ENCODE assay signal across 13 cellular contexts in genomic region chr14:31027847-31028246, GRCh38. TPM values are rescaled to one million over a fixed set of nuclear protein-coding genes. Genes with fewer than 3 reads are reported as not detected.
DNase-seq lines count a peak whose midpoint lies in the region; TF ChIP-seq lines count a peak whose summit lies in the region.
"Had no signal": no experiment of that assay in that cellular context is flagged by ENCODE, and none has a peak within 500 bp of the region (broad histone marks: within the 10 kb centered on the region; RNA-seq: fewer than 3 reads in every experiment).

No MANE protein-coding gene starts in this region.

- H3K27me3 ChIP-seq in Caco-2 (replicated peaks; ENCODE audit: control insufficient read depth, insufficient read depth, low read length), result no peaks in the 10 kb centered on the region
- no peaks in the 10 kb centered on the region for H3K27me3 ChIP-seq in MM.1S (replicated peaks; ENCODE audit: insufficient read depth, low read length)
- no peaks in the 10 kb centered on the region for H3K27me3 ChIP-seq in duodenal mucosa (ENCODE audit: control insufficient read depth in 1 of 2, insufficient read depth in 2 of 2, low read length in 2 of 2)
- no peaks in the 10 kb centered on the region for H3K27me3 ChIP-seq in muscle layer of duodenum (ENCODE audit: low read depth, low read length)

- no peaks in the 10 kb centered on the region for H3K9me3 ChIP-seq in Caco-2
- no peaks in the 10 kb centered on the region for H3K9me3 ChIP-seq in MM.1S (replicated peaks; ENCODE audit: insufficient read depth, low read length)
- no peaks in the 10 kb centered on the region for H3K9me3 ChIP-seq in duodenal mucosa (ENCODE audit: control insufficient read depth in 1 of 2, low read length in 2 of 2)
- no peaks in the 10 kb centered on the region for H3K9me3 ChIP-seq in muscle layer of duodenum (ENCODE audit: control insufficient read depth in 1 of 2, low read length in 2 of 2)

- peak overlapping the region; percentile 32; the same call in 1 of the 2 replicates for H3K4me2 ChIP-seq in MM.1S (ENCODE audit: low read depth, low read length)

- H3K4me1 Mint-ChIP-seq in Caco-2 (ENCODE audit: low read depth, unreplicated experiment) (peaks cover 28% of the 10 kb centered on the region), glutamatergic neuron (ENCODE audit: low read depth, unreplicated experiment) (peaks cover 12% of the 10 kb centered on the region), type B pancreatic cell (ENCODE audit: unreplicated experiment) (peaks cover 30% of the 10 kb centered on the region)

- no peak for DNase-seq in Caco-2
- no peak for DNase-seq in MM.1S
- DNase-seq in stimulated activated CD8-positive, alpha-beta memory T cell treated with anti-CD3 and anti-CD28 coated beads, Interleukin-4, amount 100 ng/mL, for 48 hours, result no peak
- DNase-seq in H4 (ENCODE audit: low spot score), result no peak
- DNase-seq in glutamatergic neuron, result no peak
- DNase-seq in type B pancreatic cell (ENCODE audit: extremely low spot score, unreplicated experiment), result no peak
- DNase-seq: activated CD8-positive, alpha-beta T cell treated with anti-CD3 and anti-CD28 coated beads for 36 hours; activated effector memory CD4-positive, alpha-beta T cell treated with anti-CD3 and anti-CD28 coated beads, Interleukin-2, amount 50 U/mL, for 16 hours; stimulated activated CD4-positive, alpha-beta T cell treated with anti-CD3 and anti-CD28 coated beads, Interleukin-4, amount 100 ng/mL, for 4 hours; T-helper 2 cell had no signal

- H3K36me3 Mint-ChIP-seq in Caco-2 (ENCODE audit: insufficient read depth, unreplicated experiment) (peaks cover 14% of the 10 kb centered on the region), glutamatergic neuron (ENCODE audit: unreplicated experiment) (no peaks in the 10 kb centered on the region), type B pancreatic cell (peaks cover 3% of the 10 kb centered on the region)

- H2AFZ ChIP-seq in MM.1S (ENCODE audit: low read length), result no peak overlapping the region

- no TSS peak for BruUV-seq in Caco-2 (replicated peaks; lab: Mats Ljungman, UMichigan)

- TF ChIP-seq CTCF in Caco-2 (IDR thresholded peaks at IDR 0.05; ENCODE audit: insufficient read depth in 1 of 2, low read depth in 1 of 2, low read length in 1 of 2, severe bottlenecking in 1 of 2, unreplicated experiment in 1 of 2) (no peak), MM.1S (IDR thresholded peaks at IDR 0.05; ENCODE audit: low read length) (no peak), glutamatergic neuron (IDR thresholded peaks at IDR 0.05; ENCODE audit: partially characterized antibody, unreplicated experiment) (no peak), type B pancreatic cell (conservative IDR thresholded peaks at IDR 0.05) (no peak)

- POLR2A ChIA-PET in Caco-2 (lab: Charles Lee), result no interaction called here

- H3K27ac Mint-ChIP-seq in Caco-2 (ENCODE audit: unreplicated experiment), result no peak overlapping the region
- no peak overlapping the region for H3K27ac Mint-ChIP-seq in glutamatergic neuron (ENCODE audit: unreplicated experiment)
- no peak overlapping the region for H3K27ac Mint-ChIP-seq in type B pancreatic cell

- intact Hi-C loops in Caco-2 (cut with micrococcal nuclease; ENCODE audit: unreplicated experiment), result loop anchor here (2.0 kb wide), 1 partner anchor 47 kb away; no protein-coding TSS in a partner anchor

- no peak overlapping the region for H3K27ac ChIP-seq in MM.1S (ENCODE audit: low read length)
- H3K27ac ChIP-seq in duodenal mucosa (ENCODE audit: low read depth, low read length), result no peak overlapping the region
- H3K27ac ChIP-seq in muscle layer of duodenum (ENCODE audit: low read length), result no peak overlapping the region

- peaks cover 12% of the 10 kb centered on the region for H3F3A ChIP-seq in MM.1S (ENCODE audit: insufficient read depth, low read length)

- CTCF ChIA-PET in Caco-2 (lab: Charles Lee), result no interaction called here

- H3K36me3 ChIP-seq in Caco-2 (ENCODE audit: control insufficient read depth, insufficient read depth, low read length) (no peaks in the 10 kb centered on the region; the same call in 1 of the 2 replicates), MM.1S (replicated peaks; ENCODE audit: insufficient read depth, low read length) (no peaks in the 10 kb centered on the region), duodenal mucosa (ENCODE audit: control insufficient read depth in 1 of 2, insufficient read depth in 2 of 2, low read length in 2 of 2) (no peaks in the 10 kb centered on the region), muscle layer of duodenum (ENCODE audit: control insufficient read depth in 1 of 2, insufficient read depth in 2 of 2, low read length in 2 of 2) (peaks cover 0 to 10% of the 10 kb centered on the region in 2 donors)

- no peaks in the 10 kb centered on the region for H3K9me3 Mint-ChIP-seq in Caco-2 (ENCODE audit: unreplicated experiment)
- peaks cover 12% of the 10 kb centered on the region for H3K9me3 Mint-ChIP-seq in glutamatergic neuron (ENCODE audit: unreplicated experiment)
- H3K9me3 Mint-ChIP-seq in type B pancreatic cell, result no peaks in the 10 kb centered on the region
- H3K9me3 Mint-ChIP-seq: activated CD8-positive, alpha-beta T cell treated with anti-CD3 and anti-CD28 coated beads for 36 hours; CD14-positive monocyte had no signal

- H3K4me1 ChIP-seq in Caco-2, result peaks cover 23% of the 10 kb centered on the region
- 0 out of 2 replicates have a peak, but pooled peaks cover 6% of the 10 kb centered on the region for H3K4me1 ChIP-seq in MM.1S (ENCODE audit: low read length)
- peaks cover 10 to 17% of the 10 kb centered on the region in 2 donors for H3K4me1 ChIP-seq in duodenal mucosa (ENCODE audit: control insufficient read depth in 1 of 2, insufficient read depth in 2 of 2, low read length in 2 of 2)
- H3K4me1 ChIP-seq in muscle layer of duodenum (ENCODE audit: control insufficient read depth in 1 of 2, insufficient read depth in 2 of 2, low read length in 2 of 2), result peaks cover 8 to 24% of the 10 kb centered on the region in 2 donors

- H3K4me3 Mint-ChIP-seq in Caco-2 (ENCODE audit: unreplicated experiment), result peak overlapping the region; percentile 100
- no peak overlapping the region for H3K4me3 Mint-ChIP-seq in glutamatergic neuron (ENCODE audit: unreplicated experiment)
- H3K4me3 Mint-ChIP-seq in type B pancreatic cell, result no peak overlapping the region

- no peaks in the 10 kb centered on the region for H4K20me1 ChIP-seq in MM.1S (ENCODE audit: insufficient read depth, low read length)

- peak overlapping the region; percentile 88 for H3K4me3 ChIP-seq in Caco-2 (ENCODE audit: low read depth, low read length)
- H3K4me3 ChIP-seq in MM.1S (ENCODE audit: low read length), result peak overlapping the region; percentile 80
- H3K4me3 ChIP-seq in duodenal mucosa (ENCODE audit: low read depth in 1 of 2, low read length in 2 of 2), result peak overlapping the region; percentile 95 to 96
- H3K4me3 ChIP-seq in muscle layer of duodenum (ENCODE audit: low read depth in 1 of 2, low read length in 2 of 2), result peak overlapping the region; percentile 89 to 97

- no peaks in the 10 kb centered on the region for H3K9me2 ChIP-seq in MM.1S (replicated peaks; ENCODE audit: insufficient read depth, low read length)

- H3K27me3 Mint-ChIP-seq in Caco-2 (ENCODE audit: insufficient read depth, unreplicated experiment), result no peaks in the 10 kb centered on the region
- H3K27me3 Mint-ChIP-seq in glutamatergic neuron (ENCODE audit: unreplicated experiment), result peaks cover 6% of the 10 kb centered on the region
- no peaks in the 10 kb centered on the region for H3K27me3 Mint-ChIP-seq in type B pancreatic cell
- H3K27me3 Mint-ChIP-seq: activated CD8-positive, alpha-beta T cell treated with anti-CD3 and anti-CD28 coated beads for 36 hours had no signal

- peaks cover 32% of the 10 kb centered on the region for H3K79me2 ChIP-seq in MM.1S (ENCODE audit: low read length)

- H3K9ac ChIP-seq in MM.1S (ENCODE audit: low read length) (no peak overlapping the region), duodenal mucosa (ENCODE audit: low read depth in 1 of 2, low read length in 2 of 2) (peak overlapping the region in 1 of 2 donors; percentile 88)

RNA-seq across cellular contexts. Expression of gene STRN3, which starts 1.7 kb away (rescaled TPM):
- total RNA-seq in Caco-2 (2022) (38.0 and 41.8 TPM in 2 replicates), glutamatergic neuron (ENCODE audit: unreplicated experiment) (58.1 TPM), type B pancreatic cell (ENCODE audit: low replicate concordance) (34.1 and 39.3 TPM in 2 replicates)
- 15.2 and 18.5 TPM in 2 replicates for total RNA-seq in H4 (2014; rRNA removed; shearing (Covaris generic))

RNA-seq across cellular contexts. Expression of gene AP4S1, which starts 2.4 kb away (rescaled TPM):
- 10.8 and 13.2 TPM in 2 replicates for total RNA-seq in Caco-2 (2022)
- 15.2 and 40.7 TPM in 2 replicates for total RNA-seq in H4 (2014; rRNA removed; shearing (Covaris generic))
- total RNA-seq in glutamatergic neuron (ENCODE audit: unreplicated experiment), result 6.9 TPM
- 10.0 and 11.4 TPM in 2 replicates for total RNA-seq in type B pancreatic cell (ENCODE audit: low replicate concordance)
